ENCODE assay signal across 28 cellular contexts in the genomic region with DNA sequence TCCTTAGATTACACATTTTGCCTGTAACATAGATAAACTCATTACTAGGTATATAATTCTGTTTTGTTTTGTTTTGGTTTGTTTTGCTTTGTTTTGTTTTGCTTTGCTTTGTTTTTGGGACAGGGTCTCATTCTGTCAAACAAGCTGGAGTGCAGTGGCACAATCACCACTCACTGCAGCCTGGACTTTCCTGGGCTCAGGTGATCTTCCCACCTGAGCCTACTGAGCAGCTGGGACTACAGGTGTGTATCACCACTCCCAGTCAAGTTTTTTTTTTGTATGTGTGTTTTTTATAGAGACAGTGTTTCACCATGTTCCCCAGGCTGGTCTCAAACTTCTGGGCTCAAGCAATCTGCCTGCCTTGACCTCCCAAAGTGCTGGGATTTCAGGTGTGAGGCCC. TPM values are rescaled to one million over a fixed set of nuclear protein-coding genes. Genes with fewer than 3 reads are reported as not detected.
"Had no signal": no experiment of that assay in that cellular context is flagged by ENCODE, and none has a peak within 500 bp of the region (broad histone marks: within the 10 kb centered on the region; RNA-seq: fewer than 3 reads in every experiment).

No MANE protein-coding gene starts in this region.

- H3K27ac ChIP-seq: breast epithelium, gastrocnemius medialis, neural progenitor cell, right atrium auricular region, testis, transverse colon had no signal

- H3K27me3 ChIP-seq: neural progenitor cell, right atrium auricular region, testis, transverse colon had no signal

- ATAC-seq: activated T-cell treated with anti-CD3 and anti-CD28 coated beads, Interleukin-2, amount 50 U/mL, for 4 hours; activated T-helper 17 cell treated with anti-CD3 and anti-CD28 coated beads, Interleukin-2, amount 50 U/mL, for 72 hours; gastrocnemius medialis; left colon had no signal

- H3K4me3 Mint-ChIP-seq: activated CD4-positive, alpha-beta memory T cell treated with anti-CD3 and anti-CD28 coated beads, Interleukin-2, amount 10 ng/mL, durations not matched to agents 7 days and 5 days; activated CD4-positive, alpha-beta T cell treated with anti-CD3 and anti-CD28 coated beads, Interleukin-2, amount 10 ng/mL, durations not matched to agents 7 days and 5 days; activated naive CD4-positive, alpha-beta T cell treated with anti-CD3 and anti-CD28 coated beads, Interleukin-2, amount 50 U/mL, for 24 hours; activated T-cell treated with anti-CD3 and anti-CD28 coated beads, Interleukin-2, amount 50 U/mL, for 4 hours; activated T-helper 17 cell treated with anti-CD3 and anti-CD28 coated beads, Interleukin-2, amount 50 U/mL, for 72 hours; neural progenitor cell had no signal

- H3K27ac Mint-ChIP-seq: activated CD4-positive, alpha-beta memory T cell treated with anti-CD3 and anti-CD28 coated beads, Interleukin-2, amount 10 ng/mL, durations not matched to agents 7 days and 5 days; activated CD4-positive, alpha-beta T cell treated with anti-CD3 and anti-CD28 coated beads, Interleukin-2, amount 10 ng/mL, durations not matched to agents 7 days and 5 days; activated naive CD4-positive, alpha-beta T cell treated with anti-CD3 and anti-CD28 coated beads, Interleukin-2, amount 50 U/mL, for 24 hours; activated T-helper 17 cell treated with anti-CD3 and anti-CD28 coated beads, Interleukin-2, amount 50 U/mL, for 72 hours; neural progenitor cell had no signal

- H3K4me1 ChIP-seq: breast epithelium, gastrocnemius medialis, right atrium auricular region, transverse colon had no signal

- H3K9me3 ChIP-seq: breast epithelium, gastrocnemius medialis, right atrium auricular region, testis, transverse colon had no signal

- H3K9me3 Mint-ChIP-seq: activated CD4-positive, alpha-beta memory T cell treated with anti-CD3 and anti-CD28 coated beads, Interleukin-2, amount 10 ng/mL, durations not matched to agents 7 days and 5 days; activated CD4-positive, alpha-beta T cell treated with anti-CD3 and anti-CD28 coated beads, Interleukin-2, amount 10 ng/mL, durations not matched to agents 7 days and 5 days; activated naive CD4-positive, alpha-beta T cell treated with anti-CD3 and anti-CD28 coated beads, Interleukin-2, amount 50 U/mL, for 24 hours; activated T-cell treated with anti-CD3 and anti-CD28 coated beads, Interleukin-2, amount 50 U/mL, for 4 hours; activated T-helper 17 cell treated with anti-CD3 and anti-CD28 coated beads, Interleukin-2, amount 50 U/mL, for 72 hours; naive B cell; neural progenitor cell had no signal

- H3K4me3 ChIP-seq: breast epithelium, gastrocnemius medialis, neural progenitor cell, right atrium auricular region, smooth muscle cell, testis, transverse colon had no signal

- H3K36me3 Mint-ChIP-seq: activated naive CD4-positive, alpha-beta T cell treated with anti-CD3 and anti-CD28 coated beads, Interleukin-2, amount 50 U/mL, for 24 hours; naive B cell; neural progenitor cell had no signal

- H3K36me3 ChIP-seq: breast epithelium, gastrocnemius medialis, neural progenitor cell, right atrium auricular region, transverse colon had no signal

- H3K4me2 ChIP-seq: neural progenitor cell, smooth muscle cell had no signal

- H3K9ac ChIP-seq: neural progenitor cell had no signal

- DNase-seq: activated CD4-positive, alpha-beta memory T cell treated with anti-CD3 and anti-CD28 coated beads, Interleukin-2, amount 10 ng/mL, durations not matched to agents 7 days and 5 days; activated CD4-positive, alpha-beta T cell treated with anti-CD3 and anti-CD28 coated beads, Interleukin-2, amount 10 ng/mL, durations not matched to agents 7 days and 5 days; activated CD4-positive, CD25-positive, alpha-beta regulatory T cell treated with anti-CD3 and anti-CD28 coated beads, Interleukin-2, amount 50 U/mL, for 72 hours; activated T-cell treated with anti-CD3 and anti-CD28 coated beads, Interleukin-2, amount 50 U/mL, for 4 hours; central memory CD4-positive, alpha-beta T cell; dermis blood vessel endothelial cell; effector CD8-positive, alpha-beta T cell; erythroblast; gastrocnemius medialis; glutamatergic neuron; left colon; mammary epithelial cell; naive B cell; stimulated activated CD4-positive, alpha-beta T cell treated with anti-CD3 and anti-CD28 coated beads, Interleukin-1b, Interleukin-23, amount 100 ng/mL, for 48 hours; stimulated activated CD4-positive, alpha-beta T cell treated with anti-CD3 and anti-CD28 coated beads, Interleukin-4, amount 100 ng/mL, for 4 hours; stimulated activated naive CD4-positive, alpha-beta T cell; T-helper 2 cell; testis; transverse colon had no signal

- H3K4me1 Mint-ChIP-seq: activated CD4-positive, alpha-beta T cell treated with anti-CD3 and anti-CD28 coated beads, Interleukin-2, amount 10 ng/mL, durations not matched to agents 7 days and 5 days; activated naive CD4-positive, alpha-beta T cell treated with anti-CD3 and anti-CD28 coated beads, Interleukin-2, amount 50 U/mL, for 24 hours; activated T-helper 17 cell treated with anti-CD3 and anti-CD28 coated beads, Interleukin-2, amount 50 U/mL, for 72 hours had no signal

- H2AFZ ChIP-seq: neural progenitor cell had no signal

RNA-seq across cellular contexts. Expression of a gene that starts 1.3 kb away (rescaled TPM):
- total RNA-seq: activated CD4-positive, alpha-beta T cell treated with anti-CD3 and anti-CD28 coated beads, Interleukin-2, amount 10 ng/mL, durations not matched to agents 7 days and 5 days; dermis blood vessel endothelial cell; gastrocnemius medialis; mammary epithelial cell; pulmonary artery endothelial cell; smooth muscle cell had no signal
- polyA plus RNA-seq: keratinocyte, mammary epithelial cell, smooth muscle cell had no signal

RNA-seq across cellular contexts. Expression of a gene that starts 13.0 kb away (rescaled TPM):
- total RNA-seq: activated CD4-positive, alpha-beta T cell treated with anti-CD3 and anti-CD28 coated beads, Interleukin-2, amount 10 ng/mL, durations not matched to agents 7 days and 5 days; dermis blood vessel endothelial cell; gastrocnemius medialis; mammary epithelial cell; pulmonary artery endothelial cell; right atrium auricular region; testis had no signal
- polyA plus RNA-seq: keratinocyte, mammary epithelial cell had no signal

RNA-seq across cellular contexts. Expression of a gene that starts 33.1 kb away (rescaled TPM):
- total RNA-seq: right atrium auricular region, smooth muscle cell had no signal

RNA-seq across cellular contexts. Expression of a gene that starts 54.8 kb away (rescaled TPM):
- total RNA-seq: mammary epithelial cell, pulmonary artery endothelial cell, right atrium auricular region, smooth muscle cell, urinary bladder had no signal
- polyA plus RNA-seq: keratinocyte, urinary bladder had no signal
